ENCODE assay signal across 12 cellular contexts in genomic region chr12:12240671-12241345, GRCh38. TPM values are rescaled to one million over a fixed set of nuclear protein-coding genes. Genes with fewer than 3 reads are reported as not detected.
A peak's percentile ranks its signal among the peaks of the same experiment; 100 is the strongest.
DNase-seq lines count a peak whose midpoint lies in the region; ATAC-seq, FAIRE-seq and TF ChIP-seq lines count a peak whose summit lies in the region.
"Had no signal": no experiment of that assay in that cellular context is flagged by ENCODE, and none has a peak within 500 bp of the region (broad histone marks: within the 10 kb centered on the region; RNA-seq: fewer than 3 reads in every experiment).

No MANE protein-coding gene starts in this region.

- H3K27ac ChIP-seq in GM12878 (ENCODE audit: control insufficient read depth, insufficient read depth) (no peak overlapping the region), small intestine (ENCODE audit: low read depth in 1 of 2, low read length in 1 of 2) (no peak overlapping the region)

- 62% methylated on average over 5 of the region's 5 CpGs for WGBS in GM12878 (ENCODE audit: insufficient coverage, insufficient replicate concordance, low lambda C conversion rate, missing lambda C conversion rate)
- WGBS in small intestine, 3 donors: 56 to 59% (median 58%) methylated on average over 5 of the region's 5 CpGs

- H3K36me3 ChIP-seq in GM12878 (ENCODE audit: control insufficient read depth in 2 of 2, insufficient read depth in 2 of 2, low read length in 1 of 2): no peaks in the 10 kb centered on the region
- H3K36me3 ChIP-seq in small intestine (ENCODE audit: control insufficient read depth in 2 of 2, insufficient read depth in 2 of 2, low read length in 2 of 2): no peaks in the 10 kb centered on the region

- H3K79me2 ChIP-seq in GM12878 (ENCODE audit: control insufficient read depth, insufficient read depth, low read length): peaks cover 1% of the 10 kb centered on the region

- no peak overlapping the region for H3K4me2 ChIP-seq in GM12878 (ENCODE audit: control insufficient read depth, insufficient read depth)

- no peaks in the 10 kb centered on the region for H3K27me3 ChIP-seq in GM12878 (replicated peaks in 1 of 2; ENCODE audit: control insufficient read depth in 2 of 2, insufficient read depth in 2 of 2, low read length in 1 of 2)
- H3K27me3 ChIP-seq in small intestine (ENCODE audit: control insufficient read depth in 2 of 2, insufficient read depth in 2 of 2, low read length in 2 of 2): no peaks in the 10 kb centered on the region

- no peak overlapping the region for H3K9ac ChIP-seq in GM12878 (ENCODE audit: control insufficient read depth, insufficient read depth, low read length)

- no peak for TF ChIP-seq EP300 in GM12878 (IDR thresholded peaks at IDR 0.05; ENCODE audit: borderline replicate concordance in 1 of 2, control insufficient read depth in 1 of 2, low read depth in 2 of 2, low read length in 2 of 2)

- no peaks in the 10 kb centered on the region for H4K20me1 ChIP-seq in GM12878 (ENCODE audit: control insufficient read depth, insufficient read depth)

- FAIRE-seq in GM12878 (lab: Jason Lieb, UNC) (no peak), small intestine (lab: Jason Lieb, UNC) (no peak)

- RAD21 ChIA-PET in GM12878 (lab: Charles Lee; ENCODE audit: unreplicated experiment): no interaction called here

- intact Hi-C loops in GM12878 (cut with micrococcal nuclease; ENCODE audit: unreplicated experiment): no loop called here

- SMC1A ChIA-PET in GM12878 (lab: Charles Lee; ENCODE audit: uncharacterized antibody, unreplicated experiment): no interaction called here

- POLR2A ChIA-PET in GM12878 (lab: Charles Lee): no interaction called here

- CTCF ChIA-PET in GM12878 (lab: Yijun Ruan, JAX): interaction anchor here (1.0 kb wide), 1 partner anchor 19 kb away, joined by 3 read pairs; no protein-coding TSS in a partner anchor

- ATAC-seq in GM12878 (no peak), HG02885 (IDR thresholded peaks at IDR 0.05; ENCODE audit: poor library complexity, unreplicated experiment) (no peak), GM19455 (IDR thresholded peaks at IDR 0.05; ENCODE audit: unreplicated experiment) (no peak)
- ATAC-seq: Panc1 had no signal

- TF ChIP-seq CTCF in GM12878 (IDR thresholded peaks at IDR 0.05 in 2 of 3, conservative IDR thresholded peaks at IDR 0.05 in 1 of 3; ENCODE audit: control insufficient read depth in 2 of 3, extremely low read depth in 1 of 3, insufficient read depth in 1 of 3, low read depth in 3 of 3, low read length in 3 of 3): no peak

- BruUV-seq in GM12878 (replicated peaks; lab: Mats Ljungman, UMichigan): TSS peak; percentile 36

- H3K4me3 ChIP-seq in GM12878 (no peak overlapping the region), small intestine (ENCODE audit: low read depth in 1 of 2, low read length in 2 of 2) (no peak overlapping the region)

- TF ChIP-seq POLR2A in GM12878 (IDR thresholded peaks at IDR 0.05; ENCODE audit: low read depth, low read length): no peak

- in situ Hi-C loops in GM12878 (cut with MboI): no loop called here

- H3K9me3 ChIP-seq in GM12878 (replicated peaks; ENCODE audit: control insufficient read depth, insufficient read depth, low read length) (no peaks in the 10 kb centered on the region; the same call in 2 of the 3 replicates), small intestine (ENCODE audit: control insufficient read depth, low read depth) (no peaks in the 10 kb centered on the region)

- H3K4me1 ChIP-seq in GM12878 (ENCODE audit: control insufficient read depth, insufficient read depth, low read length) (no peaks in the 10 kb centered on the region), small intestine (ENCODE audit: control insufficient read depth in 2 of 2, insufficient read depth in 1 of 2, low read depth in 1 of 2, low read length in 1 of 2) (no peaks in the 10 kb centered on the region)

- H2AFZ ChIP-seq in GM12878 (ENCODE audit: control insufficient read depth, low read depth, low read length): no peak overlapping the region

- DNase-seq in NCI-H1092 treated with DMSO at 0.1 percent for 48 hours (lab: John Stamatoyannopoulos, UW) (peak; percentile 20), NCI-H1092 (lab: John Stamatoyannopoulos, UW) (no peak), GM12878 (ENCODE audit: low read depth, low spot score) (no peak), inferior parietal cortex (ENCODE audit: extremely low spot score) (peak; percentile 87), small intestine (peak; percentile 10)
- DNase-seq in stimulated activated CD4-positive, alpha-beta T cell treated with anti-CD3 and anti-CD28 coated beads, Interleukin-2, amount 100 ng/mL, for 48 hours: no peak
- DNase-seq: DMS79 treated with DMSO at 0.1 percent for 48 hours, immature natural killer cell, MV-4-11 had no signal

- TF ChIP-seq RAD21 in GM12878 (IDR thresholded peaks at IDR 0.05; ENCODE audit: insufficient read depth, low read depth, low read length): no peak

TF ChIP-seq in GM12878, 131 proteins besides CTCF, POLR2A, EP300 and RAD21 (continues in another document):
- TF ChIP-seq ATF7 (IDR thresholded peaks at IDR 0.05; ENCODE audit: low read depth): no peak
- TF ChIP-seq JUND (IDR thresholded peaks at IDR 0.05; ENCODE audit: low read depth, low read length): no peak
- no peak for TF ChIP-seq PRDM15 (CRISPR knock-in tag; IDR thresholded peaks at IDR 0.05)
- no peak for TF ChIP-seq MTA3 (IDR thresholded peaks at IDR 0.05; ENCODE audit: borderline replicate concordance, low read length)
- no peak for TF ChIP-seq POLR2AphosphoS5 (IDR thresholded peaks at IDR 0.05; ENCODE audit: low read length)
- TF ChIP-seq CEBPZ (IDR thresholded peaks at IDR 0.05; ENCODE audit: low read depth, low read length): no peak
- TF ChIP-seq MTA2 (IDR thresholded peaks at IDR 0.05; ENCODE audit: low read depth): no peak

RNA-seq across cellular contexts. Expression of gene LRP6, which starts 26.0 kb away (rescaled TPM):
- total RNA-seq in GM12878 (2013; cell fraction: nucleolus; rRNA removed): 46.5 and 49.7 TPM in 2 replicates
- total RNA-seq in GM12878 (2014; rRNA removed) (10.9 and 14.9 TPM in 2 replicates), GM12878 (2014; rRNA removed; fragmentation: Illumina TruSeq; extraction: Trizol) (6.8 and 7.1 TPM in 2 replicates), GM12878 (2021) (9.0 and 9.4 TPM in 2 replicates)
- 1.2 TPM for polyA plus RNA-seq in GM12878 (2011; ENCODE audit: low read depth)
- polyA plus RNA-seq in GM12878 (2011; rRNA removed) (1.5 and 1.6 TPM in 2 replicates), GM12878 (2014; fragmentation: Illumina TruSeq; extraction: Trizol) (6.1 TPM in 2 replicates), GM12878 (2014; fragmentation: Nextera tagmentation; extraction: Ambion mirVana) (1 to 10 TPM; 1.5 to 8.4 TPM), GM12878 (2014; rRNA removed) (5.5 and 5.7 TPM in 2 replicates), GM12878 (2016; fragmentation: Nextera tagmentation; extraction: Ambion mirVana) (1 to 10 TPM; 6.0 to 6.1 TPM), small intestine (1 to 10 TPM; 2.2 to 5.7 (median 2.5) TPM)
- 1.9 and 3.3 TPM in 2 replicates for polyA plus RNA-seq in GM12878 (2011; cell fraction: cytosol; rRNA removed)
- 2.5 and 3.0 TPM in 2 replicates for polyA plus RNA-seq in GM12878 (2011; cell fraction: nucleus; rRNA removed)
- 2.1 and 2.4 TPM in 2 replicates for polyA plus RNA-seq in GM12878 (2012)
- 8.2 and 9.1 TPM in 2 replicates for polyA minus RNA-seq in GM12878 (2011; rRNA and poly(A)+ RNA removed)
- polyA minus RNA-seq in GM12878 (2011; cell fraction: cytosol; rRNA and poly(A)+ RNA removed): 1.2 and 1.9 TPM in 2 replicates
- 3.4 and 3.9 TPM in 2 replicates for polyA minus RNA-seq in GM12878 (2011; cell fraction: nucleus; rRNA and poly(A)+ RNA removed)
- polyA plus RNA-seq: immature natural killer cell had no signal

Comparison
In these comparisons a context has a peak if more than half of its experiments do, and no peak if none do; other contexts are left out.
1. DNase-seq: peak in NCI-H1092 treated with DMSO at 0.1 percent for 48 hours (single experiment), inferior parietal cortex (single experiment) and small intestine (single experiment); none in NCI-H1092 (single experiment), GM12878 (single experiment) and stimulated activated CD4-positive, alpha-beta T cell treated with anti-CD3 and anti-CD28 coated beads, Interleukin-2, amount 100 ng/mL, for 48 hours (0 of 2).